1 cellular context compared by ENCODE assay signal in the genomic region with DNA sequence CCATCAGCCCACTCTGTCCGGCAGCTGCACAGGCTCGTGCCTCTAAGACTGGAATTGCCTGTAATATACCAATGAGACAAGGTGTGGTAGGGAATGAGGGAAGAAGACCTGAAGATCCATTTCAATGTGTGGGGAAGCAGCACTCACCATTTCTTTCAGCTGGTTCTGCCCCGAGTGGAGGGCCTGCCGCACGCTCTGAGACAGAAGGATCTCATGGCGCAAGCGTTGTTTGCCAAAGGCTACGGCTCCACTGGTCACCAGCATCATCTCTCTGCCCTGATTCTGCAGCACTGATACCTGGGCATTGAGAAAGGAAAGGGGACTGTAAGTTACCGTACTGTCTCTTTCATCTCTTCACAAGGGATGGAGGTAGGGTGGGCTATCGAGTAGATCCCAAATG.
A peak's percentile ranks its signal among the peaks of the same experiment; 100 is the strongest.
TF ChIP-seq lines count a peak whose summit lies in the region.

No MANE protein-coding gene starts in this region.

TF ChIP-seq in HepG2, 621 proteins besides CTCF, POLR2A, EP300 and RAD21:
- TF ChIP-seq FOXA3 (CRISPR knock-in tag; IDR thresholded peaks at IDR 0.05) (peak; percentile 8; the same call in 1 of the 2 replicates), RBM22 (optimal IDR thresholded peaks at IDR 0.05; ENCODE audit: low read length) (peak; percentile 61), EEA1 (CRISPR knock-in tag; IDR thresholded peaks at IDR 0.05; ENCODE audit: borderline replicate concordance) (no peak), TCF7 (IDR thresholded peaks at IDR 0.05; ENCODE audit: low read depth) (no peak), SALL1 (CRISPR knock-in tag; IDR thresholded peaks at IDR 0.05) (peak; percentile 39; the same call in 1 of the 2 replicates)
- TF ChIP-seq, protein P1, sequence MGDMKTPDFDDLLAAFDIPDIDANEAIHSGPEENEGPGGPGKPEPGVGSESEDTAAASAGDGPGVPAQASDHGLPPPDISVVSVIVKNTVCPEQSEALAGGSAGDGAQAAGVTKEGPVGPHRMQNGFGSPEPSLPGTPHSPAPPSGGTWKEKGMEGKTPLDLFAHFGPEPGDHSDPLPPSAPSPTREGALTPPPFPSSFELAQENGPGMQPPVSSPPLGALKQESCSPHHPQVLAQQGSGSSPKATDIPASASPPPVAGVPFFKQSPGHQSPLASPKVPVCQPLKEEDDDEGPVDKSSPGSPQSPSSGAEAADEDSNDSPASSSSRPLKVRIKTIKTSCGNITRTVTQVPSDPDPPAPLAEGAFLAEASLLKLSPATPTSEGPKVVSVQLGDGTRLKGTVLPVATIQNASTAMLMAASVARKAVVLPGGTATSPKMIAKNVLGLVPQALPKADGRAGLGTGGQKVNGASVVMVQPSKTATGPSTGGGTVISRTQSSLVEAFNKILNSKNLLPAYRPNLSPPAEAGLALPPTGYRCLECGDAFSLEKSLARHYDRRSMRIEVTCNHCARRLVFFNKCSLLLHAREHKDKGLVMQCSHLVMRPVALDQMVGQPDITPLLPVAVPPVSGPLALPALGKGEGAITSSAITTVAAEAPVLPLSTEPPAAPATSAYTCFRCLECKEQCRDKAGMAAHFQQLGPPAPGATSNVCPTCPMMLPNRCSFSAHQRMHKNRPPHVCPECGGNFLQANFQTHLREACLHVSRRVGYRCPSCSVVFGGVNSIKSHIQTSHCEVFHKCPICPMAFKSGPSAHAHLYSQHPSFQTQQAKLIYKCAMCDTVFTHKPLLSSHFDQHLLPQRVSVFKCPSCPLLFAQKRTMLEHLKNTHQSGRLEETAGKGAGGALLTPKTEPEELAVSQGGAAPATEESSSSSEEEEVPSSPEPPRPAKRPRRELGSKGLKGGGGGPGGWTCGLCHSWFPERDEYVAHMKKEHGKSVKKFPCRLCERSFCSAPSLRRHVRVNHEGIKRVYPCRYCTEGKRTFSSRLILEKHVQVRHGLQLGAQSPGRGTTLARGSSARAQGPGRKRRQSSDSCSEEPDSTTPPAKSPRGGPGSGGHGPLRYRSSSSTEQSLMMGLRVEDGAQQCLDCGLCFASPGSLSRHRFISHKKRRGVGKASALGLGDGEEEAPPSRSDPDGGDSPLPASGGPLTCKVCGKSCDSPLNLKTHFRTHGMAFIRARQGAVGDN (CRISPR knock-in tag; IDR thresholded peaks at IDR 0.05), result peak; percentile 55
- TF ChIP-seq, protein P2, sequence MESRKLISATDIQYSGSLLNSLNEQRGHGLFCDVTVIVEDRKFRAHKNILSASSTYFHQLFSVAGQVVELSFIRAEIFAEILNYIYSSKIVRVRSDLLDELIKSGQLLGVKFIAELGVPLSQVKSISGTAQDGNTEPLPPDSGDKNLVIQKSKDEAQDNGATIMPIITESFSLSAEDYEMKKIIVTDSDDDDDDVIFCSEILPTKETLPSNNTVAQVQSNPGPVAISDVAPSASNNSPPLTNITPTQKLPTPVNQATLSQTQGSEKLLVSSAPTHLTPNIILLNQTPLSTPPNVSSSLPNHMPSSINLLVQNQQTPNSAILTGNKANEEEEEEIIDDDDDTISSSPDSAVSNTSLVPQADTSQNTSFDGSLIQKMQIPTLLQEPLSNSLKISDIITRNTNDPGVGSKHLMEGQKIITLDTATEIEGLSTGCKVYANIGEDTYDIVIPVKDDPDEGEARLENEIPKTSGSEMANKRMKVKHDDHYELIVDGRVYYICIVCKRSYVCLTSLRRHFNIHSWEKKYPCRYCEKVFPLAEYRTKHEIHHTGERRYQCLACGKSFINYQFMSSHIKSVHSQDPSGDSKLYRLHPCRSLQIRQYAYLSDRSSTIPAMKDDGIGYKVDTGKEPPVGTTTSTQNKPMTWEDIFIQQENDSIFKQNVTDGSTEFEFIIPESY (CRISPR knock-in tag; IDR thresholded peaks at IDR 0.05), result peak; percentile 59; the same call in 1 of the 2 replicates
